Comparison of ENCODE assay signal across 8 cellular contexts in genomic region chr19:42433503-42434260, GRCh38. TPM values are rescaled to one million over a fixed set of nuclear protein-coding genes. Genes with fewer than 3 reads are reported as not detected.
DNase-seq lines count a peak whose midpoint lies in the region; ATAC-seq and TF ChIP-seq lines count a peak whose summit lies in the region.

No MANE protein-coding gene starts in this region.

- no peak overlapping the region for H3K4me3 Mint-ChIP-seq in activated T-cell treated with anti-CD3 and anti-CD28 coated beads, Interleukin-2, amount 50 U/mL, for 4 hours

- no peaks in the 10 kb centered on the region for H3K9me2 ChIP-seq in neural cell (ENCODE audit: insufficient read depth, low read length)

- peak; percentile 91 for TF ChIP-seq CTCF in OCI-LY3 (IDR thresholded peaks at IDR 0.05; ENCODE audit: low read depth, low read length)
- peak; percentile 59 for TF ChIP-seq CTCF in fibroblast of the aortic adventitia (IDR thresholded peaks at IDR 0.05; ENCODE audit: insufficient read depth, low read length)
- TF ChIP-seq CTCF in neural cell (IDR thresholded peaks at IDR 0.05; ENCODE audit: poor library complexity, severe bottlenecking), result peak; percentile 45
- TF ChIP-seq CTCF in thyroid gland (IDR thresholded peaks at IDR 0.05), result peak in 5 of 6 experiments; percentile 26 to 56 (median 40)

- intact Hi-C loops in thyroid gland (cut with DNase I), result no loop called here

- peak; percentile 61 to 76 for ATAC-seq in activated T-cell treated with anti-CD3 and anti-CD28 coated beads, Interleukin-2, amount 50 U/mL, for 4 hours

- H3K27me3 ChIP-seq in OCI-LY3 (ENCODE audit: low read depth, low read length) (no peaks in the 10 kb centered on the region; the same call in none of the 2 replicates), neural cell (ENCODE audit: insufficient read depth, low read depth, low read length) (no peaks in the 10 kb centered on the region), thyroid gland (no peaks in the 10 kb centered on the region)

- H3K4me3 ChIP-seq in OCI-LY3 (ENCODE audit: low read length) (peak overlapping the region; percentile 16), fibroblast of the aortic adventitia (ENCODE audit: low read depth, low read length) (no peak overlapping the region), neural cell (ENCODE audit: low read length) (no peak overlapping the region), thyroid gland (replicated peaks in 1 of 3) (no peak overlapping the region)

- no peak overlapping the region for H3K9ac ChIP-seq in OCI-LY3 (ENCODE audit: low read length)
- H3K9ac ChIP-seq in neural cell (ENCODE audit: low read length), result no peak overlapping the region

- no peaks in the 10 kb centered on the region for H3K27me3 Mint-ChIP-seq in activated T-cell treated with anti-CD3 and anti-CD28 coated beads, Interleukin-2, amount 50 U/mL, for 4 hours (ENCODE audit: low read depth)

- H3K4me1 ChIP-seq in OCI-LY3 (ENCODE audit: low read length) (peaks cover 6% of the 10 kb centered on the region), thyroid gland (peaks cover 0 to 10% of the 10 kb centered on the region in 2 donors)

- DNase-seq in AG08395 (ENCODE audit: low spot score) (peak; percentile 31), H4 (ENCODE audit: low spot score) (peak; percentile 61), fibroblast of the aortic adventitia (ENCODE audit: low read depth) (peak; percentile 52), thyroid gland (peak; percentile 69 to 75), foreskin melanocyte (no peak)
- peak; percentile 65 for DNase-seq in activated T-cell treated with anti-CD3 and anti-CD28 coated beads, Interleukin-2, amount 50 U/mL, for 4 hours

- no peaks in the 10 kb centered on the region for H3K36me3 ChIP-seq in OCI-LY3 (replicated peaks; ENCODE audit: low read depth, low read length)
- no peaks in the 10 kb centered on the region for H3K36me3 ChIP-seq in neural cell (ENCODE audit: insufficient read depth, low read length)
- H3K36me3 ChIP-seq in thyroid gland, result no peaks in the 10 kb centered on the region

- H3K4me1 Mint-ChIP-seq in activated T-cell treated with anti-CD3 and anti-CD28 coated beads, Interleukin-2, amount 50 U/mL, for 4 hours (ENCODE audit: low read depth), result peaks cover 4% of the 10 kb centered on the region

- H3F3A ChIP-seq in neural cell (ENCODE audit: insufficient read depth, low read length, poor library complexity, severe bottlenecking), result no peaks in the 10 kb centered on the region

- H2AFZ ChIP-seq in OCI-LY3 (ENCODE audit: low read depth, low read length), result peak overlapping the region; percentile 81
- no peak overlapping the region for H2AFZ ChIP-seq in neural cell (ENCODE audit: low read depth, low read length)

- H3K79me2 ChIP-seq in OCI-LY3 (ENCODE audit: low read length), result no peaks in the 10 kb centered on the region
- no peaks in the 10 kb centered on the region for H3K79me2 ChIP-seq in neural cell (replicated peaks; ENCODE audit: insufficient read depth, low read length)

- no peak for TF ChIP-seq EP300 in neural cell (conservative IDR thresholded peaks at IDR 0.05; ENCODE audit: poor library complexity, severe bottlenecking)

- no peaks in the 10 kb centered on the region for H4K20me1 ChIP-seq in OCI-LY3 (ENCODE audit: insufficient read depth, low read length)
- no peaks in the 10 kb centered on the region for H4K20me1 ChIP-seq in neural cell (ENCODE audit: insufficient read depth)

- H3K4me2 ChIP-seq in OCI-LY3 (ENCODE audit: low read length) (peak overlapping the region; percentile 53), neural cell (ENCODE audit: low read length) (no peak overlapping the region)

- no peak overlapping the region for H3K27ac ChIP-seq in OCI-LY3 (ENCODE audit: low read length)
- H3K27ac ChIP-seq in neural cell (ENCODE audit: low read length), result no peak overlapping the region
- peak overlapping the region in 2 of 3 donors; percentile 24 to 56 for H3K27ac ChIP-seq in thyroid gland

- WGBS in thyroid gland, 2 donors, result 34 to 40% methylated on average over 9 of the region's 9 CpGs

- no peaks in the 10 kb centered on the region for H3K36me3 Mint-ChIP-seq in activated T-cell treated with anti-CD3 and anti-CD28 coated beads, Interleukin-2, amount 50 U/mL, for 4 hours (ENCODE audit: insufficient read depth)

- no peak for TF ChIP-seq RAD21 in neural cell (conservative IDR thresholded peaks at IDR 0.05)

- no peak for TF ChIP-seq POLR2A in thyroid gland (IDR thresholded peaks at IDR 0.05)

- no peaks in the 10 kb centered on the region for H3K9me3 ChIP-seq in OCI-LY3 (ENCODE audit: insufficient read depth, low read length)
- H3K9me3 ChIP-seq in neural cell (ENCODE audit: low read length), result no peaks in the 10 kb centered on the region
- no peaks in the 10 kb centered on the region for H3K9me3 ChIP-seq in thyroid gland

- H3K9me3 Mint-ChIP-seq in activated T-cell treated with anti-CD3 and anti-CD28 coated beads, Interleukin-2, amount 50 U/mL, for 4 hours, result no peaks in the 10 kb centered on the region

TF ChIP-seq in neural cell, 6 proteins besides CTCF, POLR2A, EP300 and RAD21:
- TF ChIP-seq MXI1 (conservative IDR thresholded peaks at IDR 0.05; ENCODE audit: poor library complexity, severe bottlenecking) (no peak), EZH2 (IDR thresholded peaks at IDR 0.05; ENCODE audit: borderline replicate concordance, insufficient read depth, low read length, poor library complexity, severe bottlenecking) (no peak), POLR2AphosphoS5 (IDR thresholded peaks at IDR 0.05) (no peak), REST (IDR thresholded peaks at IDR 0.05; ENCODE audit: borderline replicate concordance) (no peak), SMC3 (conservative IDR thresholded peaks at IDR 0.05; ENCODE audit: poor library complexity) (no peak), TAF1 (IDR thresholded peaks at IDR 0.05; ENCODE audit: low read depth) (no peak)

RNA-seq across cellular contexts. Expression of gene LIPE, which starts 6.5 kb away (rescaled TPM):
- total RNA-seq in H4 (2014; rRNA removed; shearing (Covaris generic)), result 0.68 and 1.2 TPM in 2 replicates
- 10 to 100 TPM; 23.0 to 29.1 (median 28.0) TPM for total RNA-seq in activated T-cell treated with anti-CD3 and anti-CD28 coated beads, Interleukin-2, amount 50 U/mL, for 4 hours
- 1.4 and 1.6 TPM in 2 replicates for total RNA-seq in fibroblast of the aortic adventitia (ENCODE audit: low replicate concordance)
- polyA plus RNA-seq in neural cell, result 19.1 and 24.7 TPM in 2 replicates
- polyA minus RNA-seq in neural cell, result 26.5 and 30.9 TPM in 2 replicates
- 10 to 100 TPM in 1 of 4 donors, 1 to 10 TPM in 3; 4.0 to 10.0 (median 7.4) TPM for total RNA-seq in thyroid gland

RNA-seq across cellular contexts. Expression of gene CXCL17, which starts 9.1 kb away (rescaled TPM):
- total RNA-seq in H4 (2014; rRNA removed; shearing (Covaris generic)), result not detected in 2 replicates
- not detected for total RNA-seq in activated T-cell treated with anti-CD3 and anti-CD28 coated beads, Interleukin-2, amount 50 U/mL, for 4 hours
- not detected in 2 replicates for total RNA-seq in fibroblast of the aortic adventitia (ENCODE audit: low replicate concordance)
- not detected in 2 replicates for polyA plus RNA-seq in neural cell
- polyA minus RNA-seq in neural cell, result not detected in 2 replicates
- total RNA-seq in thyroid gland, result not detected

RNA-seq across cellular contexts. Expression of gene CNFN, which starts 43.6 kb away (rescaled TPM):
- total RNA-seq in H4 (2014; rRNA removed; shearing (Covaris generic)), result 1.0 TPM in 1 of 2 replicates, not detected in the other
- not detected for total RNA-seq in activated T-cell treated with anti-CD3 and anti-CD28 coated beads, Interleukin-2, amount 50 U/mL, for 4 hours
- not detected in 2 replicates for total RNA-seq in fibroblast of the aortic adventitia (ENCODE audit: low replicate concordance)
- polyA plus RNA-seq in neural cell, result not detected in 2 replicates
- not detected in 2 replicates for polyA minus RNA-seq in neural cell
- total RNA-seq in thyroid gland, result 1 to 10 TPM in 1 of 4 donors, not detected in 3; 1.0 TPM

Comparison
In these comparisons a context has a peak if more than half of its experiments do, and no peak if none do; other contexts are left out.
1. H3K27ac ChIP-seq: peak in thyroid gland (2 of 3); none in OCI-LY3 (single experiment) and neural cell (single experiment).
2. CTCF ChIP-seq: peak in every context shown above with its lines; median percentile 91 in OCI-LY3; 59 in fibroblast of the aortic adventitia; 45 in neural cell; 40 in thyroid gland.